1 cellular context compared by ENCODE assay signal in genomic region chr4:73170518-73171198, GRCh38.
TF ChIP-seq lines count a peak whose summit lies in the region.

No MANE protein-coding gene starts in this region.

TF ChIP-seq in HepG2, 621 proteins besides CTCF, POLR2A, EP300 and RAD21 (continued from another document):
- peak; percentile 78 for TF ChIP-seq ZBTB33 (CRISPR knock-in tag; IDR thresholded peaks at IDR 0.05)
- TF ChIP-seq CCAR2 (optimal IDR thresholded peaks at IDR 0.05; ENCODE audit: low read depth, low read length), result no peak
